23 cellular contexts compared by ENCODE assay signal in genomic region chr10:37784678-37785077, GRCh38.
DNase-seq lines count a peak whose midpoint lies in the region; ATAC-seq, FAIRE-seq and TF ChIP-seq lines count a peak whose summit lies in the region.
"Had no signal": no experiment of that assay in that cellular context is flagged by ENCODE, and none has a peak within 500 bp of the region (broad histone marks: within the 10 kb centered on the region; RNA-seq: fewer than 3 reads in every experiment).

No MANE protein-coding gene starts in this region.

- no peak overlapping the region for H3K23ac ChIP-seq in IMR-90 (ENCODE audit: low read depth, low read length)
- H3K23ac ChIP-seq in H1 (ENCODE audit: insufficient read length): no peak overlapping the region

- no TSS peak for BruUV-seq in IMR-90 (replicated peaks; lab: Mats Ljungman, UMichigan)

- no peaks in the 10 kb centered on the region; the same call in 1 of the 2 replicates for H3K23me2 ChIP-seq in H1 (ENCODE audit: low read depth, low read length)

- TF ChIP-seq CTCF in A549 (IDR thresholded peaks at IDR 0.05): no peak
- no peak for TF ChIP-seq CTCF in IMR-90 (conservative IDR thresholded peaks at IDR 0.05; ENCODE audit: low read depth, low read length)
- no peak for TF ChIP-seq CTCF in H1 (IDR thresholded peaks at IDR 0.05; ENCODE audit: control extremely low read depth in 1 of 3, insufficient read depth in 1 of 3, low read depth in 1 of 3, low read length in 3 of 3)
- no peak for TF ChIP-seq CTCF in uterus (IDR thresholded peaks at IDR 0.05)

- H3K14ac ChIP-seq in IMR-90 (replicated peaks; ENCODE audit: low read depth, low read length) (no peak overlapping the region), H1 (ENCODE audit: insufficient read length) (no peak overlapping the region)

- DNase-seq in A549 (ENCODE audit: low read depth in 1 of 2, low spot score in 1 of 2): no peak
- no peak for DNase-seq in IMR-90
- DNase-seq in H1 (ENCODE audit: low read depth in 1 of 2, low spot score in 2 of 2): no peak
- no peak for DNase-seq in uterus
- DNase-seq: ACHN; BE2C; C1 segment of cervical spinal cord; CD4-positive, alpha-beta memory T cell; CD4-positive, CD25-positive, alpha-beta regulatory T cell; CD8-positive, alpha-beta memory T cell; COR-L47; DMS 273 treated with DMSO at 0.1 percent for 48 hours; DMS153; DMS53; DMS79; DND-41; EL; GDM1 had no signal

- no peaks in the 10 kb centered on the region for H3K36me3 ChIP-seq in IMR-90 (ENCODE audit: control insufficient read depth, insufficient read depth, low read length)
- H3K36me3 ChIP-seq in H1 (ENCODE audit: control insufficient read depth in 2 of 4, insufficient read depth in 4 of 4, low read length in 3 of 4): peaks cover 0 to 3% (median 0%) of the 10 kb centered on the region in 4 experiments; a peak in 1 of 8 replicates
- H3K36me3 ChIP-seq in uterus: peaks cover 0 to 3% of the 10 kb centered on the region in 2 donors
- H3K36me3 ChIP-seq: BE2C, BLaER1 had no signal

- H4K20me1 ChIP-seq in IMR-90 (ENCODE audit: insufficient read depth, low read length) (no peaks in the 10 kb centered on the region), H1 (replicated peaks in 1 of 2; ENCODE audit: control insufficient read depth in 1 of 2, insufficient read depth in 2 of 2, low read length in 2 of 2) (no peaks in the 10 kb centered on the region)
- H4K20me1 ChIP-seq: BLaER1 had no signal

- no peak overlapping the region for H3K27ac ChIP-seq in A549
- no peak overlapping the region for H3K27ac ChIP-seq in IMR-90 (ENCODE audit: insufficient read depth, low read length)
- no peak overlapping the region for H3K27ac ChIP-seq in H1 (ENCODE audit: low read depth, low read length)
- H3K27ac ChIP-seq in uterus: no peak overlapping the region
- H3K27ac ChIP-seq: BLaER1 had no signal

- no peak overlapping the region for H2BK120ac ChIP-seq in IMR-90 (ENCODE audit: low read depth, low read length)
- no peak overlapping the region for H2BK120ac ChIP-seq in H1 (replicated peaks; ENCODE audit: low read depth, low read length)

- TF ChIP-seq EP300 in A549 (IDR thresholded peaks at IDR 0.05) (no peak), H1 (IDR thresholded peaks at IDR 0.05; ENCODE audit: borderline replicate concordance in 1 of 2, low read depth in 2 of 2, low read length in 2 of 2) (no peak)

- in situ Hi-C loops in IMR-90 (cut with MboI; ENCODE audit: low sequenced_read_pairs): no loop called here

- H3K4me3 ChIP-seq in A549: no peak overlapping the region
- no peak overlapping the region for H3K4me3 ChIP-seq in IMR-90 (ENCODE audit: insufficient read depth, low read depth, low read length)
- H3K4me3 ChIP-seq in H1 (ENCODE audit: extremely low read depth in 1 of 4, insufficient read depth in 2 of 4, low read depth in 3 of 4, low read length in 4 of 4): no peak overlapping the region
- H3K4me3 ChIP-seq in uterus: no peak overlapping the region
- H3K4me3 ChIP-seq: BLaER1, GM12878 had no signal

- TF ChIP-seq POLR2A in A549 (IDR thresholded peaks at IDR 0.05; ENCODE audit: low read length) (no peak), IMR-90 (IDR thresholded peaks at IDR 0.05; ENCODE audit: low read depth, low read length) (no peak), H1 (IDR thresholded peaks at IDR 0.05; ENCODE audit: control extremely low read depth in 1 of 2, low read depth in 2 of 2, low read length in 2 of 2) (no peak), uterus (IDR thresholded peaks at IDR 0.05) (no peak)

- H2BK20ac ChIP-seq in IMR-90 (ENCODE audit: low read depth, low read length) (no peak overlapping the region), H1 (ENCODE audit: low read length) (no peak overlapping the region)

- ATAC-seq in A549 (no peak), IMR-90 (ENCODE audit: low read depth) (no peak), HG02588 (IDR thresholded peaks at IDR 0.05; ENCODE audit: unreplicated experiment) (no peak)
- ATAC-seq: GM12878 had no signal

- H3K4me1 ChIP-seq in A549 (no peaks in the 10 kb centered on the region), IMR-90 (ENCODE audit: control insufficient read depth, insufficient read depth, low read length) (no peaks in the 10 kb centered on the region), H1 (replicated peaks in 1 of 4; ENCODE audit: control insufficient read depth in 3 of 4, insufficient read depth in 4 of 4, low read length in 3 of 4) (no peaks in the 10 kb centered on the region), uterus (no peaks in the 10 kb centered on the region)
- H3K4me1 ChIP-seq: BE2C, BLaER1 had no signal

- no peaks in the 10 kb centered on the region for H3K79me2 ChIP-seq in H1 (ENCODE audit: control insufficient read depth in 1 of 2, insufficient read depth in 2 of 2, low read length in 2 of 2)

- dilution Hi-C loops in IMR-90 (cut with HindIII; ENCODE audit: low sequenced_read_pairs, unreplicated experiment): no loop called here

- no peak overlapping the region for H4K91ac ChIP-seq in IMR-90 (ENCODE audit: insufficient read depth, low read depth, low read length)
- H4K91ac ChIP-seq in H1 (replicated peaks; ENCODE audit: insufficient read length, low read length): no peak overlapping the region

- H3K9me3 ChIP-seq in A549 (peaks cover 32% of the 10 kb centered on the region), IMR-90 (ENCODE audit: control insufficient read depth, insufficient read depth, low read length) (peaks cover 10% of the 10 kb centered on the region), H1 (ENCODE audit: insufficient read depth in 2 of 2, low read depth in 1 of 2, low read length in 1 of 2) (peaks cover 61 to 73% of the 10 kb centered on the region in 2 experiments), uterus (peaks cover 0 to 14% of the 10 kb centered on the region in 2 donors)
- H3K9me3 ChIP-seq: BE2C had no signal

- H3K4me2 ChIP-seq in A549: no peak overlapping the region
- no peak overlapping the region for H3K4me2 ChIP-seq in IMR-90 (ENCODE audit: low read depth, low read length)
- no peak overlapping the region for H3K4me2 ChIP-seq in H1 (ENCODE audit: insufficient read depth in 1 of 2, low read depth in 2 of 2, low read length in 2 of 2)
- H3K4me2 ChIP-seq: BLaER1 had no signal

- no peak overlapping the region for H2AK9ac ChIP-seq in IMR-90 (replicated peaks; ENCODE audit: low read depth, low read length, poor library complexity)

- WGBS in A549 (ENCODE audit: missing lambda C conversion rate): 46% methylated on average over 4 of the region's 4 CpGs
- WGBS in IMR-90 (ENCODE audit: extremely low coverage in 2 of 2, insufficient read length in 1 of 2), 2 experiments: no CpG with 5 or more reads among the region's 4 CpGs
- 78% methylated on average over 4 of the region's 4 CpGs; no CpG with 5 or more reads in 1 of the 2 experiments for WGBS in H1 (ENCODE audit: extremely low coverage in 1 of 2, insufficient coverage in 1 of 2, insufficient read length in 1 of 2, insufficient replicate concordance in 2 of 2, low coverage in 1 of 2, low lambda C conversion rate in 2 of 2, missing lambda C conversion rate in 1 of 2), 2 experiments

- H3K4ac ChIP-seq in IMR-90 (ENCODE audit: low read depth, low read length) (no peak overlapping the region), H1 (replicated peaks; ENCODE audit: insufficient read length, low read depth, low read length) (no peak overlapping the region)

- H3K18ac ChIP-seq in IMR-90 (ENCODE audit: low read depth, low read length) (no peak overlapping the region), H1 (ENCODE audit: extremely low read depth, low read length) (no peak overlapping the region)

- H3K79me1 ChIP-seq in IMR-90 (ENCODE audit: low read depth in 1 of 2, low read length in 2 of 2): no peaks in the 10 kb centered on the region
- no peaks in the 10 kb centered on the region for H3K79me1 ChIP-seq in H1 (ENCODE audit: low read depth, low read length)

- H4K5ac ChIP-seq in IMR-90 (ENCODE audit: low read depth, low read length): no peak overlapping the region
- no peak overlapping the region for H4K5ac ChIP-seq in H1 (ENCODE audit: insufficient read length, low read depth, low read length)

- no peaks in the 10 kb centered on the region for H3K9me1 ChIP-seq in IMR-90 (ENCODE audit: insufficient read depth, low read length)

- H2BK12ac ChIP-seq in H1 (ENCODE audit: low read depth, low read length): no peak overlapping the region

- H3K56ac ChIP-seq in IMR-90 (ENCODE audit: extremely low read depth, insufficient read depth, low read length) (no peak overlapping the region), H1 (replicated peaks; ENCODE audit: insufficient read length, low read depth, low read length) (no peak overlapping the region)

- H2BK15ac ChIP-seq in IMR-90 (ENCODE audit: low read depth, low read length): no peak overlapping the region
- no peak overlapping the region for H2BK15ac ChIP-seq in H1 (ENCODE audit: low read length)

- H3K9ac ChIP-seq in IMR-90 (ENCODE audit: low read depth, low read length): no peak overlapping the region
- no peak overlapping the region for H3K9ac ChIP-seq in H1 (replicated peaks in 1 of 4; ENCODE audit: extremely low read depth in 1 of 4, low read depth in 3 of 4, low read length in 3 of 4)
- H3K9ac ChIP-seq: BLaER1 had no signal

- H2AK5ac ChIP-seq in IMR-90 (ENCODE audit: low read depth, low read length) (no peak overlapping the region), H1 (ENCODE audit: low read depth, low read length) (no peak overlapping the region)

- TF ChIP-seq RAD21 in A549 (conservative IDR thresholded peaks at IDR 0.05 in 1 of 2, IDR thresholded peaks at IDR 0.05 in 1 of 2): no peak
- TF ChIP-seq RAD21 in IMR-90 (IDR thresholded peaks at IDR 0.05; ENCODE audit: low read length): no peak
- no peak for TF ChIP-seq RAD21 in H1 (IDR thresholded peaks at IDR 0.05 in 1 of 2, conservative IDR thresholded peaks at IDR 0.05 in 1 of 2; ENCODE audit: low read depth in 2 of 2, low read length in 2 of 2)

- intact Hi-C loops in IMR-90 (cut with micrococcal nuclease) (no loop called here), uterus (cut with DNase I; ENCODE audit: low total_unique reads) (no loop called here)

- POLR2A ChIA-PET in A549 (lab: Yijun Ruan, JAX): no interaction called here
- POLR2A ChIA-PET in IMR-90 (lab: Charles Lee; ENCODE audit: unreplicated experiment): no interaction called here
- POLR2A ChIA-PET in H1 (lab: Charles Lee; ENCODE audit: partially characterized antibody): no interaction called here

- H2AFZ ChIP-seq in IMR-90 (replicated peaks; ENCODE audit: low read length, poor library complexity) (no peak overlapping the region), H1 (ENCODE audit: low read length) (no peak overlapping the region)

- H3K27me3 ChIP-seq in IMR-90 (ENCODE audit: control insufficient read depth, insufficient read depth, low read length) (no peaks in the 10 kb centered on the region), H1 (replicated peaks in 1 of 4; ENCODE audit: control insufficient read depth in 3 of 4, extremely low read depth in 1 of 4, insufficient read depth in 3 of 4, low read length in 3 of 4) (no peaks in the 10 kb centered on the region), uterus (no peaks in the 10 kb centered on the region)
- H3K27me3 ChIP-seq: BE2C, BLaER1 had no signal

- FAIRE-seq in A549 (lab: Jason Lieb, UNC) (no peak), H1 (lab: Jason Lieb, UNC) (no peak)
- FAIRE-seq: GM12878, GM12892, GM18507 had no signal

- H2BK5ac ChIP-seq in IMR-90 (ENCODE audit: low read depth, low read length, poor library complexity, severe bottlenecking): no peak overlapping the region
- no peak overlapping the region for H2BK5ac ChIP-seq in H1 (ENCODE audit: low read depth, low read length)

- H4K8ac ChIP-seq in IMR-90 (ENCODE audit: low read depth in 2 of 2, low read length in 2 of 2) (no peak overlapping the region), H1 (ENCODE audit: extremely low read depth, insufficient read depth, low read length) (no peak overlapping the region)

- CTCF ChIA-PET in A549 (lab: Yijun Ruan, JAX): no interaction called here
- CTCF ChIA-PET in IMR-90 (lab: Yijun Ruan, JAX): no interaction called here
- CTCF ChIA-PET in H1 (lab: Charles Lee; ENCODE audit: partially characterized antibody): no interaction called here

Comparison
In these comparisons a context has a peak if more than half of its experiments do, and no peak if none do; other contexts are left out.
1. Of the 18 proteins assayed by ChIP-seq in both H1 and A549: peak only in H1: none; only in A549: none; in both: MAFK; in neither: 17.